In genomic region chr7:22588396-22588795, GRCh38 we compare ENCODE assay signal across 23 cellular contexts.
DNase-seq lines count a peak whose midpoint lies in the region; ATAC-seq and TF ChIP-seq lines count a peak whose summit lies in the region.
"Had no signal": no experiment of that assay in that cellular context is flagged by ENCODE, and none has a peak within 500 bp of the region (broad histone marks: within the 10 kb centered on the region; RNA-seq: fewer than 3 reads in every experiment).

No MANE protein-coding gene starts in this region.

- no peak overlapping the region for H3K56ac ChIP-seq in mesendoderm (ENCODE audit: low read length)

- DNase-seq in Calu3 (no peak), astrocyte of the hippocampus (ENCODE audit: low read depth, low spot score) (peak; percentile 77), mesendoderm (no peak), RPMI8226 (no peak), left colon (no peak), SK-N-SH (no peak), NCI-H1105 (lab: John Stamatoyannopoulos, UW) (no peak)
- DNase-seq: activated CD4-positive, alpha-beta T cell treated with anti-CD3 and anti-CD28 coated beads, Interleukin-2, amount 50 U/mL, for 4 hours; activated CD8-positive, alpha-beta memory T cell treated with anti-CD3 and anti-CD28 coated beads, Interleukin-2, amount 50 U/mL, for 4 hours; CD4-positive, alpha-beta T cell; HCEC 1CT; KBM-7; kidney; NCI-H1930; NCI-H2227 treated with DMSO at 0.1 percent for 48 hours; pancreas; WERI-Rb-1 had no signal

- H3K27ac Mint-ChIP-seq in Calu3 (ENCODE audit: unreplicated experiment): peak overlapping the region; percentile 93
- H3K27ac Mint-ChIP-seq: activated naive CD8-positive, alpha-beta T cell; activated T-helper 17 cell treated with anti-CD3 and anti-CD28 coated beads, Interleukin-2, amount 50 U/mL, for 72 hours; CD4-positive, alpha-beta T cell; memory B cell had no signal

- H3K4me2 ChIP-seq in mesendoderm (ENCODE audit: low read length) (no peak overlapping the region), SK-N-SH (no peak overlapping the region)

- no peak overlapping the region for H2BK5ac ChIP-seq in mesendoderm (ENCODE audit: low read length)

- no peaks in the 10 kb centered on the region for H3K27me3 ChIP-seq in ACC112 (ENCODE audit: insufficient read depth, low read length)
- H3K27me3 ChIP-seq in mesendoderm (ENCODE audit: insufficient read depth, low read length, poor library complexity): no peaks in the 10 kb centered on the region
- no peaks in the 10 kb centered on the region; the same call in 1 of the 2 replicates for H3K27me3 ChIP-seq in SK-N-SH (ENCODE audit: insufficient read depth)
- H3K27me3 ChIP-seq: ascending aorta, pancreas had no signal

- ATAC-seq in left colon: no peak
- ATAC-seq: activated T-helper 17 cell treated with anti-CD3 and anti-CD28 coated beads, Interleukin-2, amount 50 U/mL, for 72 hours; sciatic nerve had no signal

- no peaks in the 10 kb centered on the region for H3K9me3 ChIP-seq in SK-N-SH
- H3K9me3 ChIP-seq: ascending aorta, pancreas had no signal

- peaks cover 62% of the 10 kb centered on the region for H3K4me1 Mint-ChIP-seq in Calu3 (ENCODE audit: low read depth, unreplicated experiment)

- TF ChIP-seq CTCF in Calu3 (IDR thresholded peaks at IDR 0.05; ENCODE audit: unreplicated experiment) (no peak), SK-N-SH (IDR thresholded peaks at IDR 0.05) (no peak)

- no peaks in the 10 kb centered on the region for H3K36me3 ChIP-seq in ACC112 (ENCODE audit: insufficient read depth, low read length)
- no peaks in the 10 kb centered on the region for H3K36me3 ChIP-seq in mesendoderm (ENCODE audit: control insufficient read depth, insufficient read depth, low read length)
- no peaks in the 10 kb centered on the region for H3K36me3 ChIP-seq in SK-N-SH (replicated peaks in 1 of 2; ENCODE audit: control insufficient read depth in 1 of 2, insufficient read depth in 2 of 2, low read length in 1 of 2)
- H3K36me3 ChIP-seq: ascending aorta, pancreas, WERI-Rb-1 had no signal

- H2AK5ac ChIP-seq in mesendoderm (ENCODE audit: low read length): no peak overlapping the region

- H4K20me1 ChIP-seq in SK-N-SH (ENCODE audit: insufficient read depth): no peaks in the 10 kb centered on the region

- CTCF ChIA-PET in Calu3 (lab: Charles Lee) (interaction anchor here (0.7 to 6.7 kb wide), 7 partner anchors 11 to 1171 kb away, joined by 3 to 60 read pairs (median 4); partner anchors contain the start of gene IL6), SK-N-SH (lab: Yijun Ruan, JAX) (interaction anchor here (1.0 kb wide), 1 partner anchor 468 kb away, joined by 5 read pairs; no protein-coding TSS in a partner anchor)

- H3K9me3 Mint-ChIP-seq in Calu3 (ENCODE audit: low read depth, unreplicated experiment): peaks cover 9% of the 10 kb centered on the region
- H3K9me3 Mint-ChIP-seq: activated T-helper 17 cell treated with anti-CD3 and anti-CD28 coated beads, Interleukin-2, amount 50 U/mL, for 72 hours; CD4-positive, alpha-beta T cell; memory B cell had no signal

- no peaks in the 10 kb centered on the region for H3K9me2 ChIP-seq in SK-N-SH

- H3K27ac ChIP-seq in ACC112 (ENCODE audit: low read depth, low read length) (peak overlapping the region; percentile 73; the same call in 1 of the 2 replicates), mesendoderm (ENCODE audit: low read depth, low read length) (no peak overlapping the region), SK-N-SH (ENCODE audit: low read depth in 2 of 2, low read length in 1 of 2) (peak overlapping the region in 1 of 2 experiments; percentile 30; a peak in 1 of 4 replicates)
- H3K27ac ChIP-seq: WERI-Rb-1 had no signal

- H3K27me3 Mint-ChIP-seq in Calu3 (ENCODE audit: unreplicated experiment): no peaks in the 10 kb centered on the region

- no peak overlapping the region for H2BK15ac ChIP-seq in mesendoderm (replicated peaks; ENCODE audit: low read depth)

- intact Hi-C loops in Calu3 (cut with micrococcal nuclease; ENCODE audit: unreplicated experiment): loop anchor here (5.0 kb wide), 1 partner anchor 59 kb away; no protein-coding TSS in a partner anchor
- intact Hi-C loops in left colon (cut with DNase I, micrococcal nuclease): no loop called here

- POLR2A ChIA-PET in SK-N-SH (lab: Yijun Ruan, JAX): no interaction called here

- H3F3A ChIP-seq in SK-N-SH (replicated peaks; ENCODE audit: insufficient read depth): peaks cover 4% of the 10 kb centered on the region

- H3K79me2 ChIP-seq in ACC112 (ENCODE audit: control insufficient read depth, insufficient read depth, low read length, unreplicated experiment) (no peaks in the 10 kb centered on the region), mesendoderm (ENCODE audit: control insufficient read depth, insufficient read depth, low read length) (no peaks in the 10 kb centered on the region), SK-N-SH (ENCODE audit: insufficient read depth) (no peaks in the 10 kb centered on the region)

- no peak overlapping the region for H2BK120ac ChIP-seq in mesendoderm (ENCODE audit: low read depth, low read length)

- H3K4me3 ChIP-seq in ACC112 (ENCODE audit: low read depth, low read length): no peak overlapping the region
- no peak overlapping the region for H3K4me3 ChIP-seq in mesendoderm (ENCODE audit: low read length)
- H3K4me3 ChIP-seq in SK-N-SH (ENCODE audit: low read depth in 2 of 2, low read length in 1 of 2): no peak overlapping the region
- H3K4me3 ChIP-seq: ascending aorta, pancreas had no signal

- H3K4me1 ChIP-seq in ACC112 (ENCODE audit: control insufficient read depth, insufficient read depth, low read length, unreplicated experiment) (peaks cover 58% of the 10 kb centered on the region), mesendoderm (ENCODE audit: control insufficient read depth, low read depth, low read length) (peaks cover 5% of the 10 kb centered on the region), SK-N-SH (ENCODE audit: control insufficient read depth in 1 of 2, insufficient read depth in 2 of 2, low read depth in 1 of 2, low read length in 1 of 2) (peaks cover 0 to 3% of the 10 kb centered on the region in 2 experiments; a peak in 2 of 4 replicates)

- H3K36me3 Mint-ChIP-seq in Calu3 (ENCODE audit: insufficient read depth, unreplicated experiment): peaks cover 18% of the 10 kb centered on the region

- WGBS in mesendoderm (ENCODE audit: extremely low coverage, insufficient coverage, low lambda C conversion rate): no CpG with 5 or more reads among the region's 1 CpG
- 23% methylated on average over 1 of the region's 1 CpG for WGBS in SK-N-SH (ENCODE audit: low lambda C conversion rate)

- TF ChIP-seq EP300 in SK-N-SH (IDR thresholded peaks at IDR 0.05; ENCODE audit: borderline replicate concordance in 1 of 2, low read depth in 1 of 2, low read length in 1 of 2): no peak

- no peak overlapping the region for H2AFZ ChIP-seq in ACC112 (ENCODE audit: low read length, unreplicated experiment)
- H2AFZ ChIP-seq in SK-N-SH (ENCODE audit: low read depth): no peak overlapping the region

- H3K23ac ChIP-seq in mesendoderm (ENCODE audit: low read length): no peak overlapping the region

- no peak overlapping the region for H3K4ac ChIP-seq in mesendoderm (ENCODE audit: low read depth, low read length)

- no peak for TF ChIP-seq RAD21 in SK-N-SH (IDR thresholded peaks at IDR 0.05; ENCODE audit: low read length)

- H4K5ac ChIP-seq in mesendoderm (ENCODE audit: low read length): no peak overlapping the region

- BruUV-seq in Calu3 (replicated peaks; lab: Mats Ljungman, UMichigan): no TSS peak

- H3K79me1 ChIP-seq in mesendoderm (ENCODE audit: low read length): no peaks in the 10 kb centered on the region

- H3K9ac ChIP-seq in mesendoderm (ENCODE audit: low read length): no peak overlapping the region
- H3K9ac ChIP-seq in SK-N-SH: no peak overlapping the region

- H4K8ac ChIP-seq in mesendoderm (ENCODE audit: low read depth, low read length): no peak overlapping the region

- no peak overlapping the region for H3K4me3 Mint-ChIP-seq in Calu3 (ENCODE audit: low read depth, unreplicated experiment)
- H3K4me3 Mint-ChIP-seq: activated naive CD8-positive, alpha-beta T cell; activated T-helper 17 cell treated with anti-CD3 and anti-CD28 coated beads, Interleukin-2, amount 50 U/mL, for 72 hours; CD4-positive, alpha-beta T cell; memory B cell had no signal

- peak overlapping the region; percentile 78 for H3K18ac ChIP-seq in mesendoderm (ENCODE audit: low read length)

TF ChIP-seq in SK-N-SH, 30 proteins besides CTCF, POLR2A, EP300 and RAD21 (continues in another document):
- TF ChIP-seq TAF1 (IDR thresholded peaks at IDR 0.05; ENCODE audit: borderline replicate concordance, low read depth, low read length) (no peak), MEF2A (IDR thresholded peaks at IDR 0.05; ENCODE audit: borderline replicate concordance, low read depth) (no peak), FOXJ3 (CRISPR knock-in tag; IDR thresholded peaks at IDR 0.05) (no peak), YY1 (IDR thresholded peaks at IDR 0.05; ENCODE audit: low read depth) (no peak), MAX (IDR thresholded peaks at IDR 0.05; ENCODE audit: low read depth) (no peak), SIN3A (IDR thresholded peaks at IDR 0.05; ENCODE audit: borderline replicate concordance, low read depth, low read length) (no peak), EZH2phosphoT487 (IDR thresholded peaks at IDR 0.05; ENCODE audit: borderline replicate concordance, low read depth) (no peak), USF2 (IDR thresholded peaks at IDR 0.05; ENCODE audit: borderline replicate concordance, low read depth, low read length) (no peak)
- TF ChIP-seq, protein P1, sequence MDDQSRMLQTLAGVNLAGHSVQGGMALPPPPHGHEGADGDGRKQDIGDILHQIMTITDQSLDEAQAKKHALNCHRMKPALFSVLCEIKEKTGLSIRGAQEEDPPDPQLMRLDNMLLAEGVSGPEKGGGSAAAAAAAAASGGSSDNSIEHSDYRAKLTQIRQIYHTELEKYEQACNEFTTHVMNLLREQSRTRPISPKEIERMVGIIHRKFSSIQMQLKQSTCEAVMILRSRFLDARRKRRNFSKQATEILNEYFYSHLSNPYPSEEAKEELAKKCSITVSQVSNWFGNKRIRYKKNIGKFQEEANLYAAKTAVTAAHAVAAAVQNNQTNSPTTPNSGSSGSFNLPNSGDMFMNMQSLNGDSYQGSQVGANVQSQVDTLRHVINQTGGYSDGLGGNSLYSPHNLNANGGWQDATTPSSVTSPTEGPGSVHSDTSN (IDR thresholded peaks at IDR 0.05): no peak
